ENCODE assay signal across 13 cellular contexts in the genomic region with DNA sequence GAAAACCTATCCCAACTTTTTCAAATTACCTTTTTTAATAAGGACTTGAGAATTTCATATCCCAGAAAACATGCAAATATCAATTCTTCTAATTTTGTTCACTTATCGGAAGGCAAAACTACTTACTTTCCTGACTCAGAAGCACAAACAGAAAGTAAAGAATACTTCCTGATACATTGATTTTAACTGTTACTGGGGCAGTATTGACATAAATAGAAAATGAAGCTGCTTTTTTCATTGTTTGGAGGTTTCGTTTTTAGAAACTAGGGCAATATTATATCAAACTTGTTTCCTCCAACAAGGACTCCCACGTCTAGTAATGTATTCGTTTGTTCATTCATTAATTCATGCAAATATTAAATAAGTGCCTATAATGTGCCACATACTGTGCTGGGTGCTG. TPM values are rescaled to one million over a fixed set of nuclear protein-coding genes. Genes with fewer than 3 reads are reported as not detected.
DNase-seq lines count a peak whose midpoint lies in the region; ATAC-seq, FAIRE-seq and TF ChIP-seq lines count a peak whose summit lies in the region.
"Had no signal": no experiment of that assay in that cellular context is flagged by ENCODE, and none has a peak within 500 bp of the region (broad histone marks: within the 10 kb centered on the region; RNA-seq: fewer than 3 reads in every experiment).

No MANE protein-coding gene starts in this region.

- H3K4me1 ChIP-seq in small intestine (ENCODE audit: control insufficient read depth in 2 of 2, insufficient read depth in 1 of 2, low read depth in 1 of 2, low read length in 1 of 2) (no peaks in the 10 kb centered on the region), GM23338 (ENCODE audit: insufficient read depth) (peaks cover 8% of the 10 kb centered on the region; the same call in 1 of the 2 replicates)
- H3K4me1 ChIP-seq: parathyroid adenoma had no signal

- peaks cover 32% of the 10 kb centered on the region for H3K27me3 Mint-ChIP-seq in activated CD4-positive, alpha-beta T cell treated with anti-CD3 and anti-CD28 coated beads, Interleukin-2, amount 10 ng/mL, durations not matched to agents 7 days and 5 days
- H3K27me3 Mint-ChIP-seq in T-helper 1 cell treated with Interleukin-12 subunit alpha and Interleukin-12 subunit beta and Interleukin-4 antibody, amounts not matched to agents 30 μg/mL and 1 μg/mL, for 36 hours (ENCODE audit: low read depth): peaks cover 31% of the 10 kb centered on the region
- H3K27me3 Mint-ChIP-seq in GM23338 (ENCODE audit: insufficient read depth, low read depth, poor library complexity): peaks cover 5% of the 10 kb centered on the region

- peaks cover 24% of the 10 kb centered on the region for H3K4me1 Mint-ChIP-seq in activated CD4-positive, alpha-beta T cell treated with anti-CD3 and anti-CD28 coated beads, Interleukin-2, amount 10 ng/mL, durations not matched to agents 7 days and 5 days
- H3K4me1 Mint-ChIP-seq in T-helper 1 cell treated with Interleukin-12 subunit alpha and Interleukin-12 subunit beta and Interleukin-4 antibody, amounts not matched to agents 30 μg/mL and 1 μg/mL, for 36 hours (ENCODE audit: low read depth): peaks cover 20% of the 10 kb centered on the region
- peaks cover 5% of the 10 kb centered on the region; the same call in 1 of the 3 replicates for H3K4me1 Mint-ChIP-seq in GM23338

- no peaks in the 10 kb centered on the region for H3F3A ChIP-seq in GM23338 (replicated peaks; ENCODE audit: low read depth)

- H3K4me3 ChIP-seq in small intestine (ENCODE audit: low read depth in 1 of 2, low read length in 2 of 2) (no peak overlapping the region), GM23338 (no peak overlapping the region)
- H3K4me3 ChIP-seq: transverse colon had no signal

- TF ChIP-seq CTCF in GM23338 (conservative IDR thresholded peaks at IDR 0.05; ENCODE audit: low read depth in 2 of 2): no peak

- ATAC-seq in HG02852 (IDR thresholded peaks at IDR 0.05; ENCODE audit: unreplicated experiment) (peak; percentile 72), GM18511 (IDR thresholded peaks at IDR 0.05; ENCODE audit: unreplicated experiment) (no peak), GM23338 (no peak), GM19023 (IDR thresholded peaks at IDR 0.05; ENCODE audit: unreplicated experiment) (no peak)

- FAIRE-seq in small intestine (lab: Jason Lieb, UNC): no peak

- POLR2A ChIA-PET in activated CD4-positive, alpha-beta T cell treated with anti-CD3 and anti-CD28 coated beads, Interleukin-2, amount 10 ng/mL, durations not matched to agents 7 days and 5 days (lab: Charles Lee): interaction anchor here (0.5 kb wide), 1 partner anchor 63 kb away, joined by 3 read pairs; no protein-coding TSS in a partner anchor

- H3K27ac ChIP-seq in small intestine (ENCODE audit: low read depth in 1 of 2, low read length in 1 of 2) (no peak overlapping the region), GM23338 (ENCODE audit: low read depth) (no peak overlapping the region)
- H3K27ac ChIP-seq: parathyroid adenoma, transverse colon had no signal

- WGBS in small intestine, 3 donors: 19 to 38% (median 19%) methylated on average over 4 of the region's 4 CpGs

- H3K4me3 Mint-ChIP-seq in activated CD4-positive, alpha-beta T cell treated with anti-CD3 and anti-CD28 coated beads, Interleukin-2, amount 10 ng/mL, durations not matched to agents 7 days and 5 days: no peak overlapping the region
- H3K4me3 Mint-ChIP-seq in T-helper 1 cell treated with Interleukin-12 subunit alpha and Interleukin-12 subunit beta and Interleukin-4 antibody, amounts not matched to agents 30 μg/mL and 1 μg/mL, for 36 hours: peak overlapping the region; percentile 29
- H3K4me3 Mint-ChIP-seq in GM23338: no peak overlapping the region

- H3K27ac Mint-ChIP-seq in activated CD4-positive, alpha-beta T cell treated with anti-CD3 and anti-CD28 coated beads, Interleukin-2, amount 10 ng/mL, durations not matched to agents 7 days and 5 days: peak overlapping the region; percentile 1
- peak overlapping the region; percentile 46 for H3K27ac Mint-ChIP-seq in T-helper 1 cell treated with Interleukin-12 subunit alpha and Interleukin-12 subunit beta and Interleukin-4 antibody, amounts not matched to agents 30 μg/mL and 1 μg/mL, for 36 hours
- H3K27ac Mint-ChIP-seq in GM23338: no peak overlapping the region

- H3K36me3 ChIP-seq in small intestine (ENCODE audit: control insufficient read depth in 2 of 2, insufficient read depth in 2 of 2, low read length in 2 of 2) (no peaks in the 10 kb centered on the region), GM23338 (ENCODE audit: insufficient read depth) (no peaks in the 10 kb centered on the region)
- H3K36me3 ChIP-seq: transverse colon had no signal

- peaks cover 5 to 9% of the 10 kb centered on the region in 2 donors for H3K27me3 ChIP-seq in small intestine (ENCODE audit: control insufficient read depth in 2 of 2, insufficient read depth in 2 of 2, low read length in 2 of 2)
- peaks cover 23% of the 10 kb centered on the region for H3K27me3 ChIP-seq in GM23338 (ENCODE audit: insufficient read depth)

- H3K9me3 ChIP-seq in small intestine (ENCODE audit: control insufficient read depth, low read depth): no peaks in the 10 kb centered on the region
- H3K9me3 ChIP-seq: transverse colon had no signal

- H2AFZ ChIP-seq in GM23338: no peak overlapping the region
- H2AFZ ChIP-seq: parathyroid adenoma had no signal

- no peaks in the 10 kb centered on the region for H3K9me2 ChIP-seq in GM23338 (ENCODE audit: insufficient read depth)

- no peaks in the 10 kb centered on the region for H3K9me3 Mint-ChIP-seq in activated CD4-positive, alpha-beta T cell treated with anti-CD3 and anti-CD28 coated beads, Interleukin-2, amount 10 ng/mL, durations not matched to agents 7 days and 5 days
- no peaks in the 10 kb centered on the region for H3K9me3 Mint-ChIP-seq in T-helper 1 cell treated with Interleukin-12 subunit alpha and Interleukin-12 subunit beta and Interleukin-4 antibody, amounts not matched to agents 30 μg/mL and 1 μg/mL, for 36 hours
- no peaks in the 10 kb centered on the region for H3K9me3 Mint-ChIP-seq in GM23338

- no peaks in the 10 kb centered on the region for H3K36me3 Mint-ChIP-seq in activated CD4-positive, alpha-beta T cell treated with anti-CD3 and anti-CD28 coated beads, Interleukin-2, amount 10 ng/mL, durations not matched to agents 7 days and 5 days (ENCODE audit: low read depth)
- H3K36me3 Mint-ChIP-seq in T-helper 1 cell treated with Interleukin-12 subunit alpha and Interleukin-12 subunit beta and Interleukin-4 antibody, amounts not matched to agents 30 μg/mL and 1 μg/mL, for 36 hours (ENCODE audit: low read depth): no peaks in the 10 kb centered on the region
- H3K36me3 Mint-ChIP-seq in GM23338 (ENCODE audit: low read depth): no peaks in the 10 kb centered on the region

- H3K79me2 ChIP-seq in GM23338 (replicated peaks; ENCODE audit: insufficient read depth): no peaks in the 10 kb centered on the region
- H3K79me2 ChIP-seq: parathyroid adenoma had no signal

- no peak for DNase-seq in activated CD4-positive, alpha-beta T cell treated with anti-CD3 and anti-CD28 coated beads, Interleukin-2, amount 10 ng/mL, durations not matched to agents 7 days and 5 days
- no peak for DNase-seq in activated CD4-positive, alpha-beta T cell treated with anti-CD3 and anti-CD28 coated beads for 4 hours
- DNase-seq in small intestine: peak; percentile 13
- DNase-seq in GM23338 (ENCODE audit: low spot score): no peak
- DNase-seq: DMS 273 treated with DMSO at 0.1 percent for 48 hours, T-helper 9 cell, transverse colon had no signal

- CTCF ChIA-PET in activated CD4-positive, alpha-beta T cell treated with anti-CD3 and anti-CD28 coated beads, Interleukin-2, amount 10 ng/mL, durations not matched to agents 7 days and 5 days (lab: Charles Lee): interaction anchor here (0.9 to 1.9 kb wide), 2 partner anchors 9 to 27 kb away, joined by 3 to 4 read pairs; no protein-coding TSS in a partner anchor

- no peak overlapping the region for H3K4me2 ChIP-seq in GM23338

- H4K20me1 ChIP-seq in GM23338 (replicated peaks; ENCODE audit: insufficient read depth): no peaks in the 10 kb centered on the region

TF ChIP-seq in GM23338, 12 proteins besides CTCF, POLR2A, EP300 and RAD21 (continues in another document):
- TF ChIP-seq ZNF331 (CRISPR knock-in tag; IDR thresholded peaks at IDR 0.05; ENCODE audit: low read depth) (no peak), EZH2 (IDR thresholded peaks at IDR 0.05; ENCODE audit: low read depth, unreplicated experiment) (no peak)

RNA-seq across cellular contexts. Expression of gene PAQR9, which starts 19.1 kb away (rescaled TPM):
- total RNA-seq in activated CD4-positive, alpha-beta T cell treated with anti-CD3 and anti-CD28 coated beads, Interleukin-2, amount 10 ng/mL, durations not matched to agents 7 days and 5 days: not detected
- polyA plus RNA-seq in small intestine (not detected), GM23338 (2016; fragmentation: Nextera tagmentation; extraction: Ambion mirVana) (2.0 and 2.2 TPM in 2 replicates)
- total RNA-seq in GM23338 (2014; rRNA removed; shearing (Covaris generic)): 2.0 and 2.3 TPM in 2 replicates
- total RNA-seq: RPMI7951, transverse colon had no signal

RNA-seq across cellular contexts. Expression of gene PCOLCE2, which starts 55.5 kb away (rescaled TPM):
- total RNA-seq in activated CD4-positive, alpha-beta T cell treated with anti-CD3 and anti-CD28 coated beads, Interleukin-2, amount 10 ng/mL, durations not matched to agents 7 days and 5 days: not detected
- polyA plus RNA-seq in small intestine (1 to 10 TPM in 2 of 3 donors, not detected in 1; 2.2 to 6.1 TPM), GM23338 (2016; fragmentation: Nextera tagmentation; extraction: Ambion mirVana) (17.4 and 22.6 TPM in 2 replicates)
- 17.7 and 18.6 TPM in 2 replicates for total RNA-seq in GM23338 (2014; rRNA removed; shearing (Covaris generic))

RNA-seq across cellular contexts. Expression of gene U2SURP, which starts 57.0 kb away (rescaled TPM):
- total RNA-seq in activated CD4-positive, alpha-beta T cell treated with anti-CD3 and anti-CD28 coated beads, Interleukin-2, amount 10 ng/mL, durations not matched to agents 7 days and 5 days: 100 to 1,000 TPM; 111 to 123 TPM
- polyA plus RNA-seq in small intestine: 10 to 100 TPM; 20.0 to 30.9 (median 27.5) TPM
- total RNA-seq in GM23338 (2014; rRNA removed; shearing (Covaris generic)): 108 and 116 TPM in 2 replicates
- polyA plus RNA-seq in GM23338 (2016; fragmentation: Nextera tagmentation; extraction: Ambion mirVana): 339 and 372 TPM in 2 replicates

Comparison
In these comparisons a context has a peak if more than half of its experiments do, and no peak if none do; other contexts are left out.
1. RNA of gene PCOLCE2, which starts 55.5 kb away (total RNA-seq): 17.7 to 18.6 TPM in GM23338; not detected in activated CD4-positive, alpha-beta T cell treated with anti-CD3 and anti-CD28 coated beads, Interleukin-2, amount 10 ng/mL, durations not matched to agents 7 days and 5 days; every median in the first group is over 10 times any median in the second.